ENCODE assay signal across 30 cellular contexts in genomic region chr20:44314870-44315269, GRCh38. TPM values are rescaled to one million over a fixed set of nuclear protein-coding genes. Genes with fewer than 3 reads are reported as not detected.
"Had no signal": no experiment of that assay in that cellular context is flagged by ENCODE, and none has a peak within 500 bp of the region (broad histone marks: within the 10 kb centered on the region; RNA-seq: fewer than 3 reads in every experiment).

No MANE protein-coding gene starts in this region.

- H3K4me3 Mint-ChIP-seq: effector memory CD8-positive, alpha-beta T cell; immature natural killer cell; memory B cell; natural killer cell; stimulated activated naive B cell treated with anti-CD40 and anti-IgM and Interleukin-4, amounts not matched to agents 10 μg/mL and 1 μg/mL and 100 μg/mL, for 72 hours; stimulated activated naive CD8-positive, alpha-beta T cell treated with anti-CD3 and anti-CD28 coated beads, Interleukin-15, Interleukin-2, amounts not matched to agents 100 ng/mL and 50 ng/mL, for 24 hours had no signal

- ATAC-seq: effector memory CD8-positive, alpha-beta T cell; heart right ventricle; left ventricle myocardium superior; lower lobe of right lung; natural killer cell; psoas muscle; right cardiac atrium; stimulated activated naive B cell treated with anti-CD40 and anti-IgM and Interleukin-4, amounts not matched to agents 10 μg/mL and 1 μg/mL and 100 μg/mL, for 72 hours had no signal

- H3K9me3 ChIP-seq: esophagus squamous epithelium, heart right ventricle, lower lobe of right lung, ovary, psoas muscle, spleen, suprapubic skin had no signal

- H3K27me3 ChIP-seq: ovary, suprapubic skin had no signal

- H3K27me3 Mint-ChIP-seq: memory B cell had no signal

- H3K9me3 Mint-ChIP-seq: effector memory CD8-positive, alpha-beta T cell; memory B cell; natural killer cell; stimulated activated naive B cell treated with anti-CD40 and anti-IgM and Interleukin-4, amounts not matched to agents 10 μg/mL and 1 μg/mL and 100 μg/mL, for 72 hours; stimulated activated naive CD8-positive, alpha-beta T cell treated with anti-CD3 and anti-CD28 coated beads, Interleukin-15, Interleukin-2, amounts not matched to agents 100 ng/mL and 50 ng/mL, for 24 hours had no signal

- H3K27ac Mint-ChIP-seq: effector memory CD8-positive, alpha-beta T cell; memory B cell; natural killer cell; stimulated activated naive B cell treated with anti-CD40 and anti-IgM and Interleukin-4, amounts not matched to agents 10 μg/mL and 1 μg/mL and 100 μg/mL, for 72 hours; stimulated activated naive CD8-positive, alpha-beta T cell treated with anti-CD3 and anti-CD28 coated beads, Interleukin-15, Interleukin-2, amounts not matched to agents 100 ng/mL and 50 ng/mL, for 24 hours had no signal

- H3K36me3 Mint-ChIP-seq: immature natural killer cell, memory B cell, natural killer cell had no signal

- H3K27ac ChIP-seq: esophagus squamous epithelium, heart right ventricle, lower lobe of right lung, ovary, psoas muscle, skin epidermis, spleen, suprapubic skin had no signal

- DNase-seq: cortex of kidney; effector memory CD8-positive, alpha-beta T cell; erythroblast; esophagus squamous epithelium; foreskin melanocyte; glutamatergic neuron; heart right ventricle; hippocampal formation; immature natural killer cell; islet precursor cell; kidney glomerular epithelial cell; left ventricle myocardium superior; lower lobe of right lung; natural killer cell; occipital lobe; ovary; posterior cingulate gyrus; psoas muscle; right cardiac atrium; spleen; stimulated activated naive B cell treated with anti-CD40 and anti-IgM and Interleukin-4, amounts not matched to agents 10 μg/mL and 1 μg/mL and 100 μg/mL, for 72 hours; trophoblast cell had no signal

RNA-seq across cellular contexts. Expression of gene R3HDML, which starts 22.0 kb away (rescaled TPM):
- total RNA-seq: dermis microvascular lymphatic vessel endothelial cell, esophagus squamous epithelium, heart right ventricle, left ventricle myocardium superior, lower lobe of right lung, mononuclear cell, natural killer cell, occipital lobe, ovary, psoas muscle, renal cortical epithelial cell, right cardiac atrium, spleen, suprapubic skin, ureter had no signal

RNA-seq across cellular contexts. Expression of gene HNF4A, which starts 40.6 kb away (rescaled TPM):
- total RNA-seq: dermis microvascular lymphatic vessel endothelial cell, esophagus squamous epithelium, heart right ventricle, left ventricle myocardium superior, mononuclear cell, natural killer cell, occipital lobe, spleen, suprapubic skin, ureter had no signal
